ENCODE assay signal across 1 cellular context in the genomic region with DNA sequence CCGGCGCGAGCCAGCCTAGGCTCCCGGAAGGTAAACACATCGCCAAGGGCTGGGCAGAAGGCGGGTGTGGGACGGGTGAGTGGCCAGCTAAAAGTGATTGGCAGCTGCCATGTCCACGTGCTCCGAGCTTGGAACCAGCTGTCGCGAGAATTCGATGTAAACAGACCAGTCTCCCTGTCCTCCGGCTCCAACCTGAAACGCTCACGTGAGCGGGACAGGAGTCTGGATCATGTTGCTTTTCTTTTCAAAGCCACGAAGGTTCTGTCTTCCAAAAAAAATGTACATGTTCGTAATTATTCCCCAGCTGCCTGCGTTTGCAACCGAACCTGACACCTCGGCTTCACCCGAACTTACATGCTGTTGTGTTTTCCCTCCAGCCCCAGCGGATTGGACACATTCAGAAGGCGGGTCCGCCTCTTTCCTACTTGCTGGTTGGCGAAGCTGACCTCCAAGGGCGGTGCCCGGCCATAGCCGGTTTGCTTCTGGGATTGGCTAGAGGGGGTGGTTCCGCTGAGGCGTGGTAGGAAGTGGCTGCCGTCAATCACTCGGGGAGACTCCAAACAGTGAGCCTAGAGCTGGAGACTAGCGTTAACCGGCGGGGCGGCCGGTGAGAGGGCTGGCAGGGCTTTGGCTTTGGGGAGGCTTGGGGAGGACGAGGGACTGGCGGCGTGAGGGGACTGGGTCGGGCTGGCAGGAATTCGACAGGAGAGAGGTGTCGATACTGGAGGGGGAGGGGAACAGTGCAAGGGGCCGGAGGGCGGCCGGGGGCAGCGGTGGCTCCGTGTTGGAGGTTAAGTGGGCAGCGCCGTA.
TF ChIP-seq lines count a peak whose summit lies in the region.

TSS of gene BCAS3 (plus strand) at position 544 of the 810 bp plus-strand sequence.

TF ChIP-seq in HepG2, 621 proteins besides CTCF, POLR2A, EP300 and RAD21 (continued from another document and continues in another):
- TF ChIP-seq, protein P1, sequence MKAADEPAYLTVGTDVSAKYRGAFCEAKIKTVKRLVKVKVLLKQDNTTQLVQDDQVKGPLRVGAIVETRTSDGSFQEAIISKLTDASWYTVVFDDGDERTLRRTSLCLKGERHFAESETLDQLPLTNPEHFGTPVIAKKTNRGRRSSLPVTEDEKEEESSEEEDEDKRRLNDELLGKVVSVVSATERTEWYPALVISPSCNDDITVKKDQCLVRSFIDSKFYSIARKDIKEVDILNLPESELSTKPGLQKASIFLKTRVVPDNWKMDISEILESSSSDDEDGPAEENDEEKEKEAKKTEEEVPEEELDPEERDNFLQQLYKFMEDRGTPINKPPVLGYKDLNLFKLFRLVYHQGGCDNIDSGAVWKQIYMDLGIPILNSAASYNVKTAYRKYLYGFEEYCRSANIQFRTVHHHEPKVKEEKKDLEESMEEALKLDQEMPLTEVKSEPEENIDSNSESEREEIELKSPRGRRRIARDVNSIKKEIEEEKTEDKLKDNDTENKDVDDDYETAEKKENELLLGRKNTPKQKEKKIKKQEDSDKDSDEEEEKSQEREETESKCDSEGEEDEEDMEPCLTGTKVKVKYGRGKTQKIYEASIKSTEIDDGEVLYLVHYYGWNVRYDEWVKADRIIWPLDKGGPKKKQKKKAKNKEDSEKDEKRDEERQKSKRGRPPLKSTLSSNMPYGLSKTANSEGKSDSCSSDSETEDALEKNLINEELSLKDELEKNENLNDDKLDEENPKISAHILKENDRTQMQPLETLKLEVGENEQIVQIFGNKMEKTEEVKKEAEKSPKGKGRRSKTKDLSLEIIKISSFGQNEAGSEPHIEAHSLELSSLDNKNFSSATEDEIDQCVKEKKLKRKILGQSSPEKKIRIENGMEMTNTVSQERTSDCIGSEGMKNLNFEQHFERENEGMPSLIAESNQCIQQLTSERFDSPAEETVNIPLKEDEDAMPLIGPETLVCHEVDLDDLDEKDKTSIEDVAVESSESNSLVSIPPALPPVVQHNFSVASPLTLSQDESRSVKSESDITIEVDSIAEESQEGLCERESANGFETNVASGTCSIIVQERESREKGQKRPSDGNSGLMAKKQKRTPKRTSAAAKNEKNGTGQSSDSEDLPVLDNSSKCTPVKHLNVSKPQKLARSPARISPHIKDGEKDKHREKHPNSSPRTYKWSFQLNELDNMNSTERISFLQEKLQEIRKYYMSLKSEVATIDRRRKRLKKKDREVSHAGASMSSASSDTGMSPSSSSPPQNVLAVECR (CRISPR knock-in tag; IDR thresholded peaks at IDR 0.05; ENCODE audit: borderline replicate concordance): peak; percentile 99
- TF ChIP-seq ZNF280B (CRISPR knock-in tag; IDR thresholded peaks at IDR 0.05; ENCODE audit: borderline replicate concordance) (peak; percentile 66), ERF (CRISPR knock-in tag; IDR thresholded peaks at IDR 0.05) (peak; percentile 71; the same call in 1 of the 2 replicates), HDAC2 (CRISPR knock-in tag; IDR thresholded peaks at IDR 0.05) (peak; percentile 89), ZNF510 (CRISPR knock-in tag; IDR thresholded peaks at IDR 0.05; ENCODE audit: low read depth) (peak; percentile 88; the same call in 1 of the 2 replicates), JUN (CRISPR knock-in tag; IDR thresholded peaks at IDR 0.05) (no peak), BCL3 (CRISPR knock-in tag; IDR thresholded peaks at IDR 0.05) (peak; percentile 89; the same call in 1 of the 2 replicates), ZC3H4 (CRISPR knock-in tag; IDR thresholded peaks at IDR 0.05; ENCODE audit: borderline replicate concordance) (no peak), DMTF1 (CRISPR knock-in tag; IDR thresholded peaks at IDR 0.05) (peak; percentile 90), ZNF350 (CRISPR knock-in tag; IDR thresholded peaks at IDR 0.05; ENCODE audit: borderline replicate concordance, low read depth) (peak; percentile 89), FOXO1 (CRISPR knock-in tag; IDR thresholded peaks at IDR 0.05) (peak; percentile 88), TARDBP (CRISPR knock-in tag; IDR thresholded peaks at IDR 0.05) (peak; percentile 93), MZF1 (CRISPR knock-in tag; IDR thresholded peaks at IDR 0.05; ENCODE audit: borderline replicate concordance) (0 out of 2 replicates have a peak, but pooled peaks have one; percentile 57), ZNF235 (CRISPR knock-in tag; IDR thresholded peaks at IDR 0.05; ENCODE audit: borderline replicate concordance) (peak; percentile 83; the same call in 1 of the 2 replicates), HMG20A (CRISPR knock-in tag; IDR thresholded peaks at IDR 0.05; ENCODE audit: borderline replicate concordance) (0 out of 2 replicates have a peak, but pooled peaks have one; percentile 22), SRSF9 (IDR thresholded peaks at IDR 0.05; ENCODE audit: borderline replicate concordance, insufficient read depth, low read depth, low read length, poor library complexity, severe bottlenecking) (no peak), ZFP36L2 (CRISPR knock-in tag; IDR thresholded peaks at IDR 0.05) (no peak), GZF1 (CRISPR knock-in tag; IDR thresholded peaks at IDR 0.05) (0 out of 2 replicates have a peak, but pooled peaks have one; percentile 26), KLF16 (CRISPR knock-in tag; IDR thresholded peaks at IDR 0.05) (peak in 1 of 2 experiments; percentile 48; a peak in 2 of 4 replicates), DR1 (CRISPR knock-in tag; IDR thresholded peaks at IDR 0.05) (peak; percentile 73), PCBP1 (IDR thresholded peaks at IDR 0.05; ENCODE audit: borderline replicate concordance, low read depth, low read length) (peak; percentile 98), ZNF740 (CRISPR knock-in tag; IDR thresholded peaks at IDR 0.05) (no peak), FOXK2 (IDR thresholded peaks at IDR 0.05) (peak; percentile 99), ZKSCAN5 (CRISPR knock-in tag; IDR thresholded peaks at IDR 0.05) (0 out of 2 replicates have a peak, but pooled peaks have one; percentile 62), MTA1 (CRISPR knock-in tag; IDR thresholded peaks at IDR 0.05; ENCODE audit: borderline replicate concordance) (peak; percentile 63; the same call in 1 of the 2 replicates), ZNF777 (CRISPR knock-in tag; IDR thresholded peaks at IDR 0.05) (peak; percentile 87), IRF1 (CRISPR knock-in tag; IDR thresholded peaks at IDR 0.05; ENCODE audit: low read depth) (0 out of 2 replicates have a peak, but pooled peaks have one; percentile 71), MTF1 (CRISPR knock-in tag; IDR thresholded peaks at IDR 0.05) (no peak), ZNF136 (CRISPR knock-in tag; IDR thresholded peaks at IDR 0.05; ENCODE audit: low read depth) (peak; percentile 46; the same call in 1 of the 2 replicates), PHF20 (CRISPR knock-in tag; IDR thresholded peaks at IDR 0.05) (peak; percentile 84), ZNF556 (CRISPR knock-in tag; IDR thresholded peaks at IDR 0.05; ENCODE audit: borderline replicate concordance) (peak; percentile 83; the same call in 1 of the 2 replicates), MIER3 (CRISPR knock-in tag; IDR thresholded peaks at IDR 0.05; ENCODE audit: borderline replicate concordance) (peak; percentile 9; the same call in 1 of the 2 replicates), RFXAP (CRISPR knock-in tag; IDR thresholded peaks at IDR 0.05; ENCODE audit: borderline replicate concordance) (peak; percentile 57; the same call in 1 of the 2 replicates), ZNF605 (CRISPR knock-in tag; IDR thresholded peaks at IDR 0.05) (peak; percentile 78), FOXC1 (CRISPR knock-in tag; IDR thresholded peaks at IDR 0.05; ENCODE audit: borderline replicate concordance) (peak; percentile 74), YY1 (IDR thresholded peaks at IDR 0.05; ENCODE audit: insufficient read depth, insufficient replicate concordance, low read depth, low read length) (peak; percentile 27), ZNF282 (IDR thresholded peaks at IDR 0.05; ENCODE audit: partially characterized antibody) (no peak), SMAD1 (CRISPR knock-in tag; IDR thresholded peaks at IDR 0.05; ENCODE audit: borderline replicate concordance, low read depth) (0 out of 2 replicates have a peak, but pooled peaks have one; percentile 13), ELF3 (CRISPR knock-in tag; IDR thresholded peaks at IDR 0.05) (peak; percentile 58), THAP7 (CRISPR knock-in tag; IDR thresholded peaks at IDR 0.05) (peak; percentile 100), ZNF331 (CRISPR knock-in tag; IDR thresholded peaks at IDR 0.05) (no peak), ADNP (CRISPR knock-in tag; IDR thresholded peaks at IDR 0.05) (no peak), KAT8 (CRISPR knock-in tag; IDR thresholded peaks at IDR 0.05) (peak; percentile 97), ZSCAN12 (CRISPR knock-in tag; IDR thresholded peaks at IDR 0.05) (no peak)
- TF ChIP-seq, protein P2, sequence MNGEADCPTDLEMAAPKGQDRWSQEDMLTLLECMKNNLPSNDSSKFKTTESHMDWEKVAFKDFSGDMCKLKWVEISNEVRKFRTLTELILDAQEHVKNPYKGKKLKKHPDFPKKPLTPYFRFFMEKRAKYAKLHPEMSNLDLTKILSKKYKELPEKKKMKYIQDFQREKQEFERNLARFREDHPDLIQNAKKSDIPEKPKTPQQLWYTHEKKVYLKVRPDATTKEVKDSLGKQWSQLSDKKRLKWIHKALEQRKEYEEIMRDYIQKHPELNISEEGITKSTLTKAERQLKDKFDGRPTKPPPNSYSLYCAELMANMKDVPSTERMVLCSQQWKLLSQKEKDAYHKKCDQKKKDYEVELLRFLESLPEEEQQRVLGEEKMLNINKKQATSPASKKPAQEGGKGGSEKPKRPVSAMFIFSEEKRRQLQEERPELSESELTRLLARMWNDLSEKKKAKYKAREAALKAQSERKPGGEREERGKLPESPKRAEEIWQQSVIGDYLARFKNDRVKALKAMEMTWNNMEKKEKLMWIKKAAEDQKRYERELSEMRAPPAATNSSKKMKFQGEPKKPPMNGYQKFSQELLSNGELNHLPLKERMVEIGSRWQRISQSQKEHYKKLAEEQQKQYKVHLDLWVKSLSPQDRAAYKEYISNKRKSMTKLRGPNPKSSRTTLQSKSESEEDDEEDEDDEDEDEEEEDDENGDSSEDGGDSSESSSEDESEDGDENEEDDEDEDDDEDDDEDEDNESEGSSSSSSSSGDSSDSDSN (CRISPR knock-in tag; IDR thresholded peaks at IDR 0.05): peak; percentile 75
- TF ChIP-seq, protein P3, sequence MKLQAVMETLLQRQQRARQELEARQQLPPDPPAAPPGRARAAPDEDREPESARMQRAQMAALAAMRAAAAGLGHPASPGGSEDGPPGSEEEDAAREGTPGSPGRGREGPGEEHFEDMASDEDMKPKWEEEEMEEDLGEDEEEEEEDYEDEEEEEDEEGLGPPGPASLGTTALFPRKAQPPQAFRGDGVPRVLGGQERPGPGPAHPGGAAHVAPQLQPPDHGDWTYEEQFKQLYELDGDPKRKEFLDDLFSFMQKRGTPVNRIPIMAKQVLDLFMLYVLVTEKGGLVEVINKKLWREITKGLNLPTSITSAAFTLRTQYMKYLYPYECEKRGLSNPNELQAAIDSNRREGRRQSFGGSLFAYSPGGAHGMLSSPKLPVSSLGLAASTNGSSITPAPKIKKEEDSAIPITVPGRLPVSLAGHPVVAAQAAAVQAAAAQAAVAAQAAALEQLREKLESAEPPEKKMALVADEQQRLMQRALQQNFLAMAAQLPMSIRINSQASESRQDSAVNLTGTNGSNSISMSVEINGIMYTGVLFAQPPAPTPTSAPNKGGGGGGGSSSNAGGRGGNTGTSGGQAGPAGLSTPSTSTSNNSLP (IDR thresholded peaks at IDR 0.05; ENCODE audit: low read depth, low read length): peak; percentile 26; the same call in 1 of the 2 replicates
